21 cellular contexts compared by ENCODE assay signal in genomic region chr5:106966686-106967315, GRCh38.
DNase-seq lines count a peak whose midpoint lies in the region; ATAC-seq, FAIRE-seq and TF ChIP-seq lines count a peak whose summit lies in the region.
"Had no signal": no experiment of that assay in that cellular context is flagged by ENCODE, and none has a peak within 500 bp of the region (broad histone marks: within the 10 kb centered on the region; RNA-seq: fewer than 3 reads in every experiment).

No MANE protein-coding gene starts in this region.

- H3K36me3 ChIP-seq in endothelial cell of umbilical vein (ENCODE audit: control insufficient read depth in 2 of 2, extremely low read depth in 1 of 2, insufficient read depth in 2 of 2, low read length in 2 of 2), result no peaks in the 10 kb centered on the region
- H3K36me3 ChIP-seq: BLaER1 treated with 17β-estradiol and CSF1 and Interleukin-3, amounts not matched to agents 10 nM and 100 nM; SJSA1 had no signal

- no peaks in the 10 kb centered on the region for H3K79me2 ChIP-seq in endothelial cell of umbilical vein (ENCODE audit: control insufficient read depth, insufficient read depth, low read length)

- ATAC-seq in GM19467 (IDR thresholded peaks at IDR 0.05; ENCODE audit: unreplicated experiment), result no peak

- dilution Hi-C loops in endothelial cell of umbilical vein (cut with MboI; ENCODE audit: extremely low pct_ligation_motif_present, low sequenced_read_pairs), result no loop called here

- BruUV-seq in endothelial cell of umbilical vein (replicated peaks; lab: Mats Ljungman, UMichigan), result no TSS peak

- peaks cover 20% of the 10 kb centered on the region for H3K4me1 ChIP-seq in endothelial cell of umbilical vein (ENCODE audit: control insufficient read depth, extremely low read depth, insufficient read depth, low read length)
- H3K4me1 ChIP-seq: BLaER1 treated with 17β-estradiol and CSF1 and Interleukin-3, amounts not matched to agents 10 nM and 100 nM; SJSA1 had no signal

- H3K27me3 ChIP-seq in endothelial cell of umbilical vein (ENCODE audit: control insufficient read depth in 2 of 2, insufficient read depth in 2 of 2, low read length in 2 of 2), result no peaks in the 10 kb centered on the region
- H3K27me3 ChIP-seq: BLaER1 treated with 17β-estradiol and CSF1 and Interleukin-3, amounts not matched to agents 10 nM and 100 nM; SJSA1 had no signal

- H3K4me3 ChIP-seq in endothelial cell of umbilical vein (replicated peaks in 1 of 3; ENCODE audit: insufficient read depth in 1 of 3, low read depth in 1 of 3, low read length in 3 of 3), result no peak overlapping the region
- H3K4me3 ChIP-seq: BLaER1 treated with 17β-estradiol and CSF1 and Interleukin-3, amounts not matched to agents 10 nM and 100 nM; SJSA1 had no signal

- TF ChIP-seq POLR2A in endothelial cell of umbilical vein (IDR thresholded peaks at IDR 0.05; ENCODE audit: low read depth, low read length), result no peak

- H3K9me1 ChIP-seq in endothelial cell of umbilical vein (replicated peaks; ENCODE audit: control insufficient read depth, extremely low read depth, insufficient read depth, low read length), result no peaks in the 10 kb centered on the region

- H3K9ac ChIP-seq in endothelial cell of umbilical vein (replicated peaks; ENCODE audit: extremely low read depth, insufficient read depth, low read length), result no peak overlapping the region
- H3K9ac ChIP-seq: BLaER1 treated with 17β-estradiol and CSF1 and Interleukin-3, amounts not matched to agents 10 nM and 100 nM had no signal

- peak; percentile 37 for DNase-seq in ELR (ENCODE audit: low read depth)
- peak; percentile 97 for DNase-seq in RCC 7860 (ENCODE audit: low spot score)
- peak; percentile 26 for DNase-seq in endothelial cell of umbilical vein (ENCODE audit: low read depth, low spot score)
- peak; percentile 99 for DNase-seq in kidney tubule cell (ENCODE audit: low spot score)
- DNase-seq in D721Med (ENCODE audit: insufficient read length, low spot score), result no peak
- no peak for DNase-seq in NCI-H2107 (lab: John Stamatoyannopoulos, UW)
- no peak for DNase-seq in T1000 (lab: John Stamatoyannopoulos, UW)
- DNase-seq: CD8-positive, alpha-beta memory T cell; DMS 273 treated with DMSO at 0.1 percent for 48 hours; GF-D8; NCI-H187; NCI-H446; OCI-M1 had no signal

- no peaks in the 10 kb centered on the region for H4K20me1 ChIP-seq in endothelial cell of umbilical vein (replicated peaks; ENCODE audit: control insufficient read depth, extremely low read depth, insufficient read depth, low read length)
- H4K20me1 ChIP-seq: BLaER1 treated with 17β-estradiol and CSF1 and Interleukin-3, amounts not matched to agents 10 nM and 100 nM had no signal

- TF ChIP-seq CTCF in endothelial cell of umbilical vein (IDR thresholded peaks at IDR 0.05; ENCODE audit: extremely low read depth in 1 of 2, insufficient read depth in 1 of 2, low read depth in 1 of 2, low read length in 2 of 2) (no peak), D721Med (IDR thresholded peaks at IDR 0.05; ENCODE audit: insufficient read depth, missing control alignments) (no peak)

- POLR2A ChIA-PET in endothelial cell of umbilical vein (lab: Charles Lee), result no interaction called here

- intact Hi-C loops in endothelial cell of umbilical vein (cut with micrococcal nuclease), result no loop called here

- no peak overlapping the region for H3K27ac ChIP-seq in endothelial cell of umbilical vein (ENCODE audit: insufficient read depth, low read depth, low read length)
- H3K27ac ChIP-seq: BLaER1 treated with 17β-estradiol and CSF1 and Interleukin-3, amounts not matched to agents 10 nM and 100 nM; HL-60; SJSA1 had no signal

- no peak overlapping the region for H3K4me2 ChIP-seq in endothelial cell of umbilical vein (ENCODE audit: insufficient read depth, low read length)
- H3K4me2 ChIP-seq: BLaER1 treated with 17β-estradiol and CSF1 and Interleukin-3, amounts not matched to agents 10 nM and 100 nM had no signal

- H3K9me3 ChIP-seq in endothelial cell of umbilical vein (replicated peaks; ENCODE audit: control insufficient read depth, insufficient read depth, low read length), result no peaks in the 10 kb centered on the region
- H3K9me3 ChIP-seq: BLaER1 treated with 17β-estradiol and CSF1 and Interleukin-3, amounts not matched to agents 10 nM and 100 nM; SJSA1 had no signal

- CTCF ChIA-PET in endothelial cell of umbilical vein (lab: Charles Lee), result no interaction called here

- H2AFZ ChIP-seq in endothelial cell of umbilical vein (ENCODE audit: low read depth, low read length), result peak overlapping the region; percentile 57

- FAIRE-seq in RCC 7860 (lab: Jason Lieb, UNC) (peak; percentile 98), endothelial cell of umbilical vein (lab: Jason Lieb, UNC) (peak; percentile 48), D721Med (lab: Jason Lieb, UNC) (no peak)
- FAIRE-seq: A204.1, GM12891, GM18507, H1 had no signal

TF ChIP-seq in endothelial cell of umbilical vein, 7 proteins besides CTCF, POLR2A, EP300 and RAD21:
- TF ChIP-seq EZH2 (IDR thresholded peaks at IDR 0.05; ENCODE audit: borderline replicate concordance, low read depth, low read length, severe bottlenecking) (no peak), FOS (IDR thresholded peaks at IDR 0.05; ENCODE audit: borderline replicate concordance, insufficient read depth, low read length) (peak; percentile 70), GATA2 (IDR thresholded peaks at IDR 0.05; ENCODE audit: insufficient read depth, insufficient read length, low read depth, low read length) (peak; percentile 56)

Comparison
In these comparisons a context has a peak if more than half of its experiments do, and no peak if none do; other contexts are left out.
1. DNase-seq: peak in ELR (single experiment), RCC 7860 (single experiment), endothelial cell of umbilical vein (single experiment) and kidney tubule cell (single experiment); none in D721Med (single experiment), NCI-H2107 (single experiment) and T1000 (single experiment).